Comparison of ENCODE assay signal across 22 cellular contexts in genomic region chr17:81150379-81151038, GRCh38. TPM values are rescaled to one million over a fixed set of nuclear protein-coding genes. Genes with fewer than 3 reads are reported as not detected.
A peak's percentile ranks its signal among the peaks of the same experiment; 100 is the strongest.
DNase-seq lines count a peak whose midpoint lies in the region; ATAC-seq, FAIRE-seq and TF ChIP-seq lines count a peak whose summit lies in the region.
"Had no signal": no experiment of that assay in that cellular context is flagged by ENCODE, and none has a peak within 500 bp of the region (broad histone marks: within the 10 kb centered on the region; RNA-seq: fewer than 3 reads in every experiment).

No MANE protein-coding gene starts in this region.

- no peak for FAIRE-seq in A549 (lab: Jason Lieb, UNC)
- no peak for FAIRE-seq in H1 (lab: Jason Lieb, UNC)

- no peak overlapping the region for H2AK5ac ChIP-seq in H1 (ENCODE audit: low read depth, low read length)

- no peak overlapping the region for H4K91ac ChIP-seq in H1 (replicated peaks; ENCODE audit: insufficient read length, low read length)

- POLR2A ChIA-PET in A549 (lab: Yijun Ruan, JAX): no interaction called here
- POLR2A ChIA-PET in H1 (lab: Charles Lee; ENCODE audit: partially characterized antibody): interaction anchor here (0.6 kb wide), 1 partner anchor 94 kb away, joined by 5 read pairs; no protein-coding TSS in a partner anchor
- POLR2A ChIA-PET in RWPE1 (lab: Yijun Ruan, JAX; ENCODE audit: low non-redundant PET): interaction anchor here (0.7 kb wide), 1 partner anchor 80 kb away, joined by 14 read pairs; no protein-coding TSS in a partner anchor
- POLR2A ChIA-PET in OCI-LY7 (lab: Charles Lee): no interaction called here

- H3K27ac ChIP-seq in A549: no peak overlapping the region
- no peak overlapping the region for H3K27ac ChIP-seq in H1 (ENCODE audit: low read depth, low read length)
- H3K27ac ChIP-seq in lung (ENCODE audit: low read depth in 1 of 2, low read length in 1 of 2): peak overlapping the region in 1 of 2 donors; percentile 77
- H3K27ac ChIP-seq in RWPE1: no peak overlapping the region
- no peak overlapping the region for H3K27ac ChIP-seq in OCI-LY7 (ENCODE audit: low read depth, low read length, poor library complexity, severe bottlenecking)
- H3K27ac ChIP-seq: tibial artery had no signal

- H3K4me1 ChIP-seq in A549: no peaks in the 10 kb centered on the region
- no peaks in the 10 kb centered on the region; a peak in 1 of 7 replicates for H3K4me1 ChIP-seq in H1 (replicated peaks in 1 of 4; ENCODE audit: control insufficient read depth in 3 of 4, insufficient read depth in 4 of 4, low read length in 3 of 4)
- H3K4me1 ChIP-seq in lung (ENCODE audit: control insufficient read depth in 2 of 2, insufficient read depth in 2 of 2, low read length in 2 of 2): peaks cover 0 to 7% of the 10 kb centered on the region in 2 donors
- no peaks in the 10 kb centered on the region for H3K4me1 ChIP-seq in OCI-LY7 (ENCODE audit: insufficient read depth, low read length, poor library complexity, severe bottlenecking)
- H3K4me1 ChIP-seq: tibial artery had no signal

- no peak overlapping the region for H2BK20ac ChIP-seq in H1 (ENCODE audit: low read length)

- no peaks in the 10 kb centered on the region for H3K23me2 ChIP-seq in H1 (ENCODE audit: low read depth, low read length)

- H3K4ac ChIP-seq in H1 (replicated peaks; ENCODE audit: insufficient read length, low read depth, low read length): no peak overlapping the region

- H2BK120ac ChIP-seq in H1 (replicated peaks; ENCODE audit: low read depth, low read length): no peak overlapping the region

- H3K9me3 ChIP-seq in A549 (no peaks in the 10 kb centered on the region), H1 (ENCODE audit: insufficient read depth in 2 of 2, low read depth in 1 of 2, low read length in 1 of 2) (no peaks in the 10 kb centered on the region), lung (ENCODE audit: control insufficient read depth in 2 of 2, insufficient read depth in 1 of 2, low read length in 1 of 2) (peaks cover 0 to 4% of the 10 kb centered on the region in 2 donors), OCI-LY7 (ENCODE audit: low read length) (no peaks in the 10 kb centered on the region)
- H3K9me3 ChIP-seq: tibial artery had no signal

- H3K9ac ChIP-seq in H1 (replicated peaks in 1 of 4; ENCODE audit: extremely low read depth in 1 of 4, low read depth in 3 of 4, low read length in 3 of 4): no peak overlapping the region

- H3K4me3 ChIP-seq in A549 (no peak overlapping the region), NB4 (ENCODE audit: low read depth, low read length) (no peak overlapping the region), H1 (ENCODE audit: extremely low read depth in 1 of 4, insufficient read depth in 2 of 4, low read depth in 3 of 4, low read length in 4 of 4) (no peak overlapping the region), lung (no peak overlapping the region), OCI-LY7 (ENCODE audit: low read depth, low read length, poor library complexity, severe bottlenecking) (no peak overlapping the region)
- H3K4me3 ChIP-seq: tibial artery had no signal

- CTCF ChIA-PET in A549 (lab: Yijun Ruan, JAX) (interaction anchor here (1.1 to 11.5 kb wide), 4 partner anchors 7 to 92 kb away, joined by 3 to 175 read pairs (median 62); no protein-coding TSS in a partner anchor), H1 (lab: Charles Lee; ENCODE audit: partially characterized antibody) (interaction anchor here (0.6 to 1.7 kb wide), 5 partner anchors 17 to 347 kb away, joined by 3 to 5 read pairs (median 4); no protein-coding TSS in a partner anchor), RWPE1 (lab: Yijun Ruan, JAX) (interaction anchor here (0.6 kb wide), 1 partner anchor 57 kb away, joined by 3 read pairs; no protein-coding TSS in a partner anchor), OCI-LY7 (lab: Charles Lee; ENCODE audit: unreplicated experiment) (no interaction called here)

- no peak overlapping the region for H3K14ac ChIP-seq in H1 (ENCODE audit: insufficient read length)

- no peak for TF ChIP-seq RAD21 in A549 (conservative IDR thresholded peaks at IDR 0.05 in 1 of 2, IDR thresholded peaks at IDR 0.05 in 1 of 2)
- TF ChIP-seq RAD21 in H1 (IDR thresholded peaks at IDR 0.05 in 1 of 2, conservative IDR thresholded peaks at IDR 0.05 in 1 of 2; ENCODE audit: low read depth in 2 of 2, low read length in 2 of 2): no peak

- H3K27me3 ChIP-seq in H1 (replicated peaks in 1 of 4; ENCODE audit: control insufficient read depth in 3 of 4, extremely low read depth in 1 of 4, insufficient read depth in 3 of 4, low read length in 3 of 4): no peaks in the 10 kb centered on the region
- H3K27me3 ChIP-seq in lung (ENCODE audit: control insufficient read depth, insufficient read depth): no peaks in the 10 kb centered on the region

- no peak for TF ChIP-seq CTCF in A549 (IDR thresholded peaks at IDR 0.05)
- TF ChIP-seq CTCF in NB4 (IDR thresholded peaks at IDR 0.05; ENCODE audit: low read depth, low read length): no peak
- no peak for TF ChIP-seq CTCF in H1 (IDR thresholded peaks at IDR 0.05; ENCODE audit: control extremely low read depth in 1 of 3, insufficient read depth in 1 of 3, low read depth in 1 of 3, low read length in 3 of 3)
- TF ChIP-seq CTCF in lung (IDR thresholded peaks at IDR 0.05; ENCODE audit: control extremely low read depth, extremely low read depth): no peak
- TF ChIP-seq CTCF in RWPE1 (conservative IDR thresholded peaks at IDR 0.05; ENCODE audit: low read depth): no peak
- no peak for TF ChIP-seq CTCF in OCI-LY7 (conservative IDR thresholded peaks at IDR 0.05; ENCODE audit: low read length)

- H3K23ac ChIP-seq in H1 (ENCODE audit: insufficient read length): no peak overlapping the region

- peak; percentile 37 to 46; a peak in 4 of 6 replicates for ATAC-seq in A549
- ATAC-seq in lung (ENCODE audit: insufficient read depth, low FRiP score): no peak
- ATAC-seq in HG02588 (IDR thresholded peaks at IDR 0.05; ENCODE audit: unreplicated experiment): no peak
- ATAC-seq: CD8-positive, alpha-beta T cell; HCT116; SK-N-SH treated with all-trans-retinoic acid at 6 μM for 48 hours had no signal

- no peak overlapping the region for H2BK15ac ChIP-seq in H1 (ENCODE audit: low read length)

- H2BK5ac ChIP-seq in H1 (ENCODE audit: low read depth, low read length): no peak overlapping the region

- 49% methylated on average over 13 of the region's 14 CpGs for WGBS in A549 (ENCODE audit: missing lambda C conversion rate)
- WGBS in H1 (ENCODE audit: extremely low coverage in 1 of 2, insufficient coverage in 1 of 2, insufficient read length in 1 of 2, insufficient replicate concordance in 2 of 2, low coverage in 1 of 2, low lambda C conversion rate in 2 of 2, missing lambda C conversion rate in 1 of 2), 2 experiments: 87% methylated on average over 12 of the region's 14 CpGs; no CpG with 5 or more reads in 1 of the 2 experiments
- 36 to 59% methylated on average over 11 to 14 of the region's 14 CpGs for WGBS in lung, 2 donors

- H3K4me2 ChIP-seq in A549 (no peak overlapping the region), H1 (ENCODE audit: insufficient read depth in 1 of 2, low read depth in 2 of 2, low read length in 2 of 2) (no peak overlapping the region), OCI-LY7 (ENCODE audit: low read length) (no peak overlapping the region)

- TF ChIP-seq POLR2A in A549 (IDR thresholded peaks at IDR 0.05; ENCODE audit: low read length): no peak
- no peak for TF ChIP-seq POLR2A in NB4 (IDR thresholded peaks at IDR 0.05; ENCODE audit: extremely low read depth, insufficient read length)
- no peak for TF ChIP-seq POLR2A in H1 (IDR thresholded peaks at IDR 0.05; ENCODE audit: control extremely low read depth in 1 of 2, low read depth in 2 of 2, low read length in 2 of 2)

- intact Hi-C loops in OCI-LY7 (cut with micrococcal nuclease; ENCODE audit: unreplicated experiment): no loop called here

- no peak for DNase-seq in A549 (ENCODE audit: low read depth in 1 of 2, low spot score in 1 of 2)
- peak; percentile 72 for DNase-seq in NB4 (ENCODE audit: low read depth)
- no peak for DNase-seq in H1 (ENCODE audit: low read depth in 1 of 2, low spot score in 2 of 2)
- DNase-seq in lung (ENCODE audit: low spot score): peak; percentile 54
- no peak for DNase-seq in NCI-H2227 (lab: John Stamatoyannopoulos, UW; ENCODE audit: unreplicated experiment)
- DNase-seq in RWPE1 (ENCODE audit: low spot score): no peak
- DNase-seq in OCI-LY7 (ENCODE audit: low spot score): no peak
- DNase-seq: activated CD4-positive, alpha-beta T cell treated with anti-CD3 and anti-CD28 coated beads, Interleukin-2, amount 50 U/mL, for 4 hours; CD8-positive, alpha-beta T cell; midbrain; NCI-H1105 treated with DMSO at 0.1 percent for 48 hours; stimulated activated CD4-positive, alpha-beta T cell treated with anti-CD3 and anti-CD28 coated beads, Interleukin-4, amount 100 ng/mL, for 4 hours had no signal

- no peaks in the 10 kb centered on the region for H3K9me2 ChIP-seq in OCI-LY7 (ENCODE audit: insufficient read depth, low read length)

- H2AFZ ChIP-seq in H1 (ENCODE audit: low read length) (no peak overlapping the region), OCI-LY7 (ENCODE audit: low read length) (no peak overlapping the region)

- no peaks in the 10 kb centered on the region for H4K20me1 ChIP-seq in H1 (replicated peaks in 1 of 2; ENCODE audit: control insufficient read depth in 1 of 2, insufficient read depth in 2 of 2, low read length in 2 of 2)
- H4K20me1 ChIP-seq in OCI-LY7 (ENCODE audit: insufficient read depth, low read length): no peaks in the 10 kb centered on the region

- no peak overlapping the region for H3K56ac ChIP-seq in H1 (replicated peaks; ENCODE audit: insufficient read length, low read depth, low read length)

- H4K8ac ChIP-seq in H1 (ENCODE audit: extremely low read depth, insufficient read depth, low read length): peak overlapping the region; percentile 68; the same call in 1 of the 2 replicates

- no TSS peak for BruUV-seq in OCI-LY7 (replicated peaks; lab: Mats Ljungman, UMichigan)

- TF ChIP-seq EP300 in A549 (IDR thresholded peaks at IDR 0.05): no peak
- no peak for TF ChIP-seq EP300 in H1 (IDR thresholded peaks at IDR 0.05; ENCODE audit: borderline replicate concordance in 1 of 2, low read depth in 2 of 2, low read length in 2 of 2)

- H2BK12ac ChIP-seq in H1 (ENCODE audit: low read depth, low read length): no peak overlapping the region

- no peaks in the 10 kb centered on the region for H3K79me2 ChIP-seq in H1 (ENCODE audit: control insufficient read depth in 1 of 2, insufficient read depth in 2 of 2, low read length in 2 of 2)
- H3K79me2 ChIP-seq in OCI-LY7 (ENCODE audit: insufficient read depth, low read depth, low read length): no peaks in the 10 kb centered on the region

- H3K18ac ChIP-seq in H1 (ENCODE audit: extremely low read depth, low read length): no peak overlapping the region

- H3K36me3 ChIP-seq in H1 (ENCODE audit: control insufficient read depth in 2 of 4, insufficient read depth in 4 of 4, low read length in 3 of 4) (no peaks in the 10 kb centered on the region), lung (ENCODE audit: control insufficient read depth in 2 of 2, insufficient read depth in 2 of 2, low read length in 2 of 2) (no peaks in the 10 kb centered on the region), OCI-LY7 (ENCODE audit: insufficient read depth, low read length) (no peaks in the 10 kb centered on the region)
- H3K36me3 ChIP-seq: tibial artery had no signal

- no peaks in the 10 kb centered on the region for H3K79me1 ChIP-seq in H1 (ENCODE audit: low read depth, low read length)

- no peak overlapping the region for H4K5ac ChIP-seq in H1 (ENCODE audit: insufficient read length, low read depth, low read length)

RNA-seq across cellular contexts. Expression of gene PVALEF, which starts 14.8 kb away (rescaled TPM):
- polyA plus RNA-seq in A549 (2011; rRNA removed): not detected in 2 replicates
- polyA plus RNA-seq in A549 (2012; cell fraction: cytosol; rRNA removed): not detected in 2 replicates
- not detected in 2 replicates for polyA plus RNA-seq in A549 (2012; cell fraction: nucleus; rRNA removed)
- not detected in 3 replicates for polyA plus RNA-seq in A549 (2017; fragmentation: RNase III; extraction: RNeasy Plus Mini Kit Qiagen cat#74134 plus additional on column Dnase treatment)
- not detected in 2 replicates for polyA minus RNA-seq in A549 (2011; rRNA and poly(A)+ RNA removed)
- total RNA-seq in H1 (2021; fragmentation: NEBNext Ultra II Directional; extraction: Animal tissue kit (Norgen Biotek cat#: 25700)): not detected in 2 replicates
- polyA plus RNA-seq in H1 (2011; rRNA removed): 0.03 and 0.05 TPM in 2 replicates
- polyA plus RNA-seq in H1 (2011; cell fraction: cytosol; rRNA removed): not detected
- polyA plus RNA-seq in H1 (2011; cell fraction: nucleus; rRNA removed): not detected
- 0.12 TPM in 1 of 4 replicates, not detected in the others for polyA plus RNA-seq in H1 (2012, experiment 1 of 2)
- not detected for polyA plus RNA-seq in H1 (2012, experiment 2 of 2)
- not detected for polyA plus RNA-seq in H1 (2013, experiment 1 of 2)
- not detected for polyA plus RNA-seq in H1 (2013, experiment 2 of 2)
- polyA minus RNA-seq in H1 (2011; rRNA and poly(A)+ RNA removed): not detected in 2 replicates
- not detected for polyA minus RNA-seq in H1 (2011; cell fraction: cytosol; rRNA and poly(A)+ RNA removed)
- polyA minus RNA-seq in H1 (2011; cell fraction: nucleus; rRNA and poly(A)+ RNA removed): not detected
- total RNA-seq in lung: not detected
- not detected for polyA plus RNA-seq in lung
- total RNA-seq in OCI-LY7 (2014; rRNA removed; shearing (Covaris generic)): not detected in 2 replicates
- not detected in 2 replicates for total RNA-seq in OCI-LY7 (2022)
- total RNA-seq: A673; CD8-positive, alpha-beta T cell; chondrocyte; epithelial cell of proximal tubule; omental fat pad; skeletal muscle tissue had no signal
- polyA plus RNA-seq: IgD-negative memory B cell had no signal

RNA-seq across cellular contexts. Expression of gene AATK, which starts 15.5 kb away (rescaled TPM):
- polyA plus RNA-seq in A549 (2011; rRNA removed) (0.17 and 0.26 TPM in 2 replicates), A549 (2017; fragmentation: RNase III; extraction: RNeasy Plus Mini Kit Qiagen cat#74134 plus additional on column Dnase treatment) (0.37 to 0.51 TPM (median 0.39 TPM) in 3 replicates), H1 (2011; rRNA removed) (1.7 and 3.6 TPM in 2 replicates), lung (10 to 100 TPM; 20.8 to 26.7 TPM)
- polyA plus RNA-seq in A549 (2012; cell fraction: cytosol; rRNA removed): 0.44 and 0.57 TPM in 2 replicates
- 1.3 and 1.6 TPM in 2 replicates for polyA plus RNA-seq in A549 (2012; cell fraction: nucleus; rRNA removed)
- 0.25 and 0.73 TPM in 2 replicates for polyA minus RNA-seq in A549 (2011; rRNA and poly(A)+ RNA removed)
- total RNA-seq in H1 (2021; fragmentation: NEBNext Ultra II Directional; extraction: Animal tissue kit (Norgen Biotek cat#: 25700)): 3.2 and 3.5 TPM in 2 replicates
- polyA plus RNA-seq in H1 (2011; cell fraction: cytosol; rRNA removed): 2.2 TPM
- 7.4 TPM for polyA plus RNA-seq in H1 (2011; cell fraction: nucleus; rRNA removed)
- 2.2 to 3.3 TPM (median 2.6 TPM) in 4 replicates for polyA plus RNA-seq in H1 (2012, experiment 1 of 2)
- polyA plus RNA-seq in H1 (2012, experiment 2 of 2): 1.1 TPM
- polyA plus RNA-seq in H1 (2013, experiment 1 of 2): 1.9 TPM
- 1.8 TPM for polyA plus RNA-seq in H1 (2013, experiment 2 of 2)
- 1.4 and 2.8 TPM in 2 replicates for polyA minus RNA-seq in H1 (2011; rRNA and poly(A)+ RNA removed)
- polyA minus RNA-seq in H1 (2011; cell fraction: cytosol; rRNA and poly(A)+ RNA removed): 5.8 TPM
- 4.8 TPM for polyA minus RNA-seq in H1 (2011; cell fraction: nucleus; rRNA and poly(A)+ RNA removed)
- total RNA-seq in lung (10 to 100 TPM in 1 of 2 donors, 1 to 10 TPM in 1; 9.6 to 54.6 TPM), OCI-LY7 (2022) (not detected in 2 replicates)
- total RNA-seq in OCI-LY7 (2014; rRNA removed; shearing (Covaris generic)): 0.03 TPM in 1 of 2 replicates, not detected in the other

Comparison
In these comparisons a context has a peak if more than half of its experiments do, and no peak if none do; other contexts are left out.
1. ATAC-seq: peak in A549 (2 of 2); none in lung (single experiment) and HG02588 (single experiment).
2. DNase-seq: peak in NB4 (single experiment) and lung (single experiment); none in A549 (0 of 2), H1 (0 of 2), NCI-H2227 (single experiment), RWPE1 (single experiment) and OCI-LY7 (single experiment).
3. POLR2A ChIA-PET loops: an anchor here in H1 (0.6 kb wide) and RWPE1 (0.7 kb wide); none called in A549 and OCI-LY7.